In the genomic region with DNA sequence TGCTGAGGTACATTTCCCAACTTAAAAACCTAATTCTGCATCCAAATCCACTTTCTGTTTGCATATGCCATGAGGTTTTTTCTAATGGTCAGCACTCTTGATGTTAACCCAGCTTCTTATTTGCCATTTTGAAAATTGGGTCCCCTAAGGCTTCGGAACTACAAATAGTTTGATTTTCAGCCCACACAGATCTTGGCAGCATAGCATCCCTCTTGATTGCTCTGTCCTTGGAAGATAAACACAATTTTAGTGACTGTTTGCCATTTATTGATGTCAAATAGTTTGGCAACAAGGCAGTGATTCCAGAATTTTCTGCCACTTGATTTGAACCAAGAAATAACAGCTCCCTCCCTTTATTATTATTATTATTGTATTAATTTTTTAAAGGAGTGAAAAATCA, we compare ENCODE assay signal across 40 cellular contexts.
"Had no signal": no experiment of that assay in that cellular context is flagged by ENCODE, and none has a peak within 500 bp of the region (broad histone marks: within the 10 kb centered on the region; RNA-seq: fewer than 3 reads in every experiment).

No MANE protein-coding gene starts in this region.

- ATAC-seq: activated naive CD4-positive, alpha-beta T cell treated with anti-CD3 and anti-CD28 coated beads, Interleukin-2, amount 50 U/mL, for 72 hours; activated naive CD8-positive, alpha-beta T cell treated with anti-CD3 and anti-CD28 coated beads, Interleukin-2, amount 50 U/mL, for 24 hours; activated T-cell treated with anti-CD3 and anti-CD28 coated beads, Interleukin-2, amount 50 U/mL, for 4 hours; activated T-cell treated with anti-CD3 and anti-CD28 coated beads, Interleukin-2, amount 50 U/mL, for 72 hours; activated T-helper 17 cell treated with anti-CD3 and anti-CD28 coated beads, Interleukin-2, amount 50 U/mL, for 72 hours; body of pancreas had no signal

- H3K27ac ChIP-seq: adrenal gland, ascending aorta, body of pancreas, brain microvascular endothelial cell, breast epithelium, cardiac muscle cell had no signal

- H3K4me1 ChIP-seq: adrenal gland, ascending aorta, body of pancreas, breast epithelium had no signal

- FAIRE-seq: astrocyte, bronchial epithelial cell had no signal

- H3K4me3 Mint-ChIP-seq: activated naive CD4-positive, alpha-beta T cell treated with anti-CD3 and anti-CD28 coated beads for 36 hours; activated naive CD4-positive, alpha-beta T cell treated with anti-CD3 and anti-CD28 coated beads, Interleukin-2, amount 10 ng/mL, durations not matched to agents 7 days and 5 days; activated naive CD4-positive, alpha-beta T cell treated with anti-CD3 and anti-CD28 coated beads, Interleukin-2, amount 50 U/mL, for 24 hours; activated naive CD8-positive, alpha-beta T cell; activated naive CD8-positive, alpha-beta T cell treated with anti-CD3 and anti-CD28 coated beads for 36 hours; activated naive CD8-positive, alpha-beta T cell treated with anti-CD3 and anti-CD28 coated beads, Interleukin-2, amount 10 ng/mL, durations not matched to agents 7 days and 5 days; activated naive CD8-positive, alpha-beta T cell treated with anti-CD3 and anti-CD28 coated beads, Interleukin-2, amount 50 U/mL, for 24 hours; activated T-cell treated with anti-CD3 and anti-CD28 coated beads, Interleukin-2, amount 50 U/mL, for 24 hours; activated T-cell treated with anti-CD3 and anti-CD28 coated beads, Interleukin-2, amount 50 U/mL, for 4 hours; activated T-cell treated with anti-CD3 and anti-CD28 coated beads, Interleukin-2, amount 50 U/mL, for 72 hours; activated T-helper 1 cell treated with anti-CD3 and anti-CD28 coated beads, Interleukin-12 subunit alpha, Interleukin-12 subunit beta, Interleukin-2, Interleukin-4 antibody, amounts not matched to agents 30 ng/mL and 10 ng/mL and 1 ng/mL, durations not matched to agents 14 hours and 24 hours and 36 hours; activated T-helper 17 cell treated with anti-CD3 and anti-CD28 coated beads, Interleukin-2, amount 50 U/mL, for 72 hours; brain; central memory CD8-positive, alpha-beta T cell had no signal

- H3K27me3 ChIP-seq: adrenal gland, ascending aorta, body of pancreas, brain microvascular endothelial cell, breast epithelium, cardiac muscle cell had no signal

- H3K9me3 Mint-ChIP-seq: activated naive CD8-positive, alpha-beta T cell treated with anti-CD3 and anti-CD28 coated beads for 36 hours had no signal

- H3K9me3 ChIP-seq: adrenal gland, ascending aorta, body of pancreas had no signal

- H3K27ac Mint-ChIP-seq: activated naive CD4-positive, alpha-beta T cell treated with anti-CD3 and anti-CD28 coated beads for 36 hours; activated naive CD4-positive, alpha-beta T cell treated with anti-CD3 and anti-CD28 coated beads, Interleukin-2, amount 10 ng/mL, durations not matched to agents 7 days and 5 days; activated naive CD4-positive, alpha-beta T cell treated with anti-CD3 and anti-CD28 coated beads, Interleukin-2, amount 50 U/mL, for 24 hours; activated naive CD4-positive, alpha-beta T cell treated with anti-CD3 and anti-CD28 coated beads, Interleukin-2, amount 50 U/mL, for 72 hours; activated naive CD8-positive, alpha-beta T cell; activated naive CD8-positive, alpha-beta T cell treated with anti-CD3 and anti-CD28 coated beads for 36 hours; activated naive CD8-positive, alpha-beta T cell treated with anti-CD3 and anti-CD28 coated beads, Interleukin-2, amount 10 ng/mL, durations not matched to agents 7 days and 5 days; activated naive CD8-positive, alpha-beta T cell treated with anti-CD3 and anti-CD28 coated beads, Interleukin-2, amount 50 U/mL, for 24 hours; activated T-cell treated with anti-CD3 and anti-CD28 coated beads, Interleukin-2, amount 50 U/mL, for 24 hours; activated T-cell treated with anti-CD3 and anti-CD28 coated beads, Interleukin-2, amount 50 U/mL, for 72 hours; activated T-helper 1 cell treated with anti-CD3 and anti-CD28 coated beads, Interleukin-12 subunit alpha, Interleukin-12 subunit beta, Interleukin-2, Interleukin-4 antibody, amounts not matched to agents 30 ng/mL and 10 ng/mL and 1 ng/mL, durations not matched to agents 14 hours and 24 hours and 36 hours; activated T-helper 17 cell treated with anti-CD3 and anti-CD28 coated beads, Interleukin-2, amount 50 U/mL, for 72 hours; activated T-helper 2 cell treated with anti-CD3 and anti-CD28 coated beads, Interferon-gamma antibody, Interleukin-2, Interleukin-4, amounts not matched to agents 10 μg/mL and 5 μg/mL and 100 μg/mL, durations not matched to agents 14 hours and 24 hours and 36 hours; brain had no signal

- H3K36me3 Mint-ChIP-seq: activated naive CD4-positive, alpha-beta T cell treated with anti-CD3 and anti-CD28 coated beads, Interleukin-2, amount 10 ng/mL, durations not matched to agents 7 days and 5 days; activated naive CD4-positive, alpha-beta T cell treated with anti-CD3 and anti-CD28 coated beads, Interleukin-2, amount 50 U/mL, for 24 hours; activated naive CD8-positive, alpha-beta T cell; activated naive CD8-positive, alpha-beta T cell treated with anti-CD3 and anti-CD28 coated beads for 36 hours; activated naive CD8-positive, alpha-beta T cell treated with anti-CD3 and anti-CD28 coated beads, Interleukin-2, amount 10 ng/mL, durations not matched to agents 7 days and 5 days; brain had no signal

- H3K4me3 ChIP-seq: adrenal gland, ascending aorta, body of pancreas, breast epithelium, cardiac muscle cell had no signal

- H3K36me3 ChIP-seq: adrenal gland, ascending aorta, brain microvascular endothelial cell, breast epithelium, cardiac muscle cell had no signal

- DNase-seq: activated effector memory CD4-positive, alpha-beta T cell treated with anti-CD3 and anti-CD28 coated beads, Interleukin-2, amount 50 U/mL, for 16 hours; activated effector memory CD4-positive, alpha-beta T cell treated with Interleukin-2 at 50 U/mL for 16 hours; activated gamma-delta T cell; activated gamma-delta T cell treated with Interleukin-2 at 50 U/mL for 16 hours; activated naive CD4-positive, alpha-beta T cell; activated naive CD4-positive, alpha-beta T cell treated with anti-CD3 and anti-CD28 coated beads for 36 hours; activated naive CD4-positive, alpha-beta T cell treated with anti-CD3 and anti-CD28 coated beads, Interleukin-2, amount 10 ng/mL, durations not matched to agents 7 days and 5 days; activated naive CD4-positive, alpha-beta T cell treated with anti-CD3 and anti-CD28 coated beads, Interleukin-2, amount 50 U/mL, for 16 hours; activated naive CD4-positive, alpha-beta T cell treated with Interleukin-2 at 50 U/mL for 16 hours; activated naive CD8-positive, alpha-beta T cell treated with anti-CD3 and anti-CD28 coated beads for 36 hours; activated naive CD8-positive, alpha-beta T cell treated with anti-CD3 and anti-CD28 coated beads, Interleukin-2, amount 10 ng/mL, durations not matched to agents 7 days and 5 days; activated naive CD8-positive, alpha-beta T cell treated with anti-CD3 and anti-CD28 coated beads, Interleukin-2, amount 50 U/mL, for 24 hours; activated T-cell treated with anti-CD3 and anti-CD28 coated beads, Interleukin-2, amount 50 U/mL, for 1 hour; activated T-cell treated with anti-CD3 and anti-CD28 coated beads, Interleukin-2, amount 50 U/mL, for 24 hours; activated T-cell treated with anti-CD3 and anti-CD28 coated beads, Interleukin-2, amount 50 U/mL, for 4 hours; activated T-cell treated with anti-CD3 and anti-CD28 coated beads, Interleukin-2, amount 50 U/mL, for 48 hours; activated T-cell treated with anti-CD3 and anti-CD28 coated beads, Interleukin-2, amount 50 U/mL, for 72 hours; adrenal gland; amniotic stem cell; amygdala; anterior cingulate cortex; aorta; body of pancreas; brain microvascular endothelial cell; caudate nucleus; central memory CD4-positive, alpha-beta T cell; cerebellar nuclear complex had no signal

- H3K4me1 Mint-ChIP-seq: activated naive CD4-positive, alpha-beta T cell treated with anti-CD3 and anti-CD28 coated beads, Interleukin-2, amount 10 ng/mL, durations not matched to agents 7 days and 5 days; activated naive CD4-positive, alpha-beta T cell treated with anti-CD3 and anti-CD28 coated beads, Interleukin-2, amount 50 U/mL, for 24 hours; activated naive CD8-positive, alpha-beta T cell treated with anti-CD3 and anti-CD28 coated beads for 36 hours; activated naive CD8-positive, alpha-beta T cell treated with anti-CD3 and anti-CD28 coated beads, Interleukin-2, amount 10 ng/mL, durations not matched to agents 7 days and 5 days; activated naive CD8-positive, alpha-beta T cell treated with anti-CD3 and anti-CD28 coated beads, Interleukin-2, amount 50 U/mL, for 24 hours; activated T-helper 17 cell treated with anti-CD3 and anti-CD28 coated beads, Interleukin-2, amount 50 U/mL, for 72 hours; brain; central memory CD8-positive, alpha-beta T cell had no signal

- H3K27me3 Mint-ChIP-seq: activated naive CD4-positive, alpha-beta T cell treated with anti-CD3 and anti-CD28 coated beads, Interleukin-2, amount 10 ng/mL, durations not matched to agents 7 days and 5 days; activated naive CD4-positive, alpha-beta T cell treated with anti-CD3 and anti-CD28 coated beads, Interleukin-2, amount 50 U/mL, for 24 hours; activated naive CD8-positive, alpha-beta T cell treated with anti-CD3 and anti-CD28 coated beads, Interleukin-2, amount 10 ng/mL, durations not matched to agents 7 days and 5 days; activated naive CD8-positive, alpha-beta T cell treated with anti-CD3 and anti-CD28 coated beads, Interleukin-2, amount 50 U/mL, for 24 hours; activated T-cell treated with anti-CD3 and anti-CD28 coated beads, Interleukin-2, amount 50 U/mL, for 24 hours; brain; central memory CD8-positive, alpha-beta T cell had no signal
